Comparison of ENCODE assay signal across 14 cellular contexts in genomic region chr2:217912030-217913024, GRCh38.
A peak's percentile ranks its signal among the peaks of the same experiment; 100 is the strongest.
DNase-seq lines count a peak whose midpoint lies in the region; ATAC-seq and TF ChIP-seq lines count a peak whose summit lies in the region.
"Had no signal": no experiment of that assay in that cellular context is flagged by ENCODE, and none has a peak within 500 bp of the region (broad histone marks: within the 10 kb centered on the region; RNA-seq: fewer than 3 reads in every experiment).

No MANE protein-coding gene starts in this region.

- H3K27me3 Mint-ChIP-seq in naive thymus-derived CD4-positive, alpha-beta T cell: peaks cover 0 to 11% (median 10%) of the 10 kb centered on the region in 5 donors
- H3K27me3 Mint-ChIP-seq in activated CD4-positive, alpha-beta memory T cell treated with anti-CD3 and anti-CD28 coated beads, Interleukin-2, amount 10 ng/mL, durations not matched to agents 7 days and 5 days: peaks cover 2% of the 10 kb centered on the region
- H3K27me3 Mint-ChIP-seq: activated naive CD8-positive, alpha-beta T cell treated with anti-CD3 and anti-CD28 coated beads for 36 hours had no signal

- peaks cover 62 to 83% of the 10 kb centered on the region in 2 donors for H3K4me1 ChIP-seq in left lung
- peaks cover 0 to 100% (median 100%) of the 10 kb centered on the region in 4 donors for H3K4me1 ChIP-seq in sigmoid colon
- no peaks in the 10 kb centered on the region for H3K4me1 ChIP-seq in naive thymus-derived CD4-positive, alpha-beta T cell (ENCODE audit: control insufficient read depth in 2 of 2, insufficient read depth in 2 of 2, low read length in 2 of 2)

- intact Hi-C loops in Right ventricle myocardium inferior (cut with DNase I) (no loop called here), cardiac septum (cut with DNase I) (no loop called here), left lung (cut with DNase I) (no loop called here), sigmoid colon (cut with DNase I) (no loop called here)
- intact Hi-C loops in naive thymus-derived CD4-positive, alpha-beta T cell (cut with micrococcal nuclease): no loop called here

- H3K27ac ChIP-seq in left lung: peak overlapping the region; percentile 72 to 74
- H3K27ac ChIP-seq in sigmoid colon: peak overlapping the region; percentile 94 to 98 (median 98)
- H3K27ac ChIP-seq in naive thymus-derived CD4-positive, alpha-beta T cell (ENCODE audit: low read depth, low read length): no peak overlapping the region

- TF ChIP-seq POLR2A in sigmoid colon (IDR thresholded peaks at IDR 0.05): no peak

- H3K9me3 ChIP-seq in left lung (no peaks in the 10 kb centered on the region), sigmoid colon (no peaks in the 10 kb centered on the region)
- no peaks in the 10 kb centered on the region for H3K9me3 ChIP-seq in naive thymus-derived CD4-positive, alpha-beta T cell (ENCODE audit: control insufficient read depth in 2 of 3, low read length in 3 of 3)

- no peaks in the 10 kb centered on the region for H3K9me3 Mint-ChIP-seq in naive thymus-derived CD4-positive, alpha-beta T cell
- no peaks in the 10 kb centered on the region for H3K9me3 Mint-ChIP-seq in activated CD4-positive, alpha-beta memory T cell treated with anti-CD3 and anti-CD28 coated beads, Interleukin-2, amount 10 ng/mL, durations not matched to agents 7 days and 5 days
- H3K9me3 Mint-ChIP-seq: activated naive CD8-positive, alpha-beta T cell treated with anti-CD3 and anti-CD28 coated beads for 36 hours; natural killer cell had no signal

- TF ChIP-seq CTCF in left lung (IDR thresholded peaks at IDR 0.05) (no peak), sigmoid colon (IDR thresholded peaks at IDR 0.05) (no peak)

- WGBS in sigmoid colon, 2 donors: 74 to 90% methylated on average over 25 of the region's 25 CpGs

- no peak overlapping the region for H3K27ac Mint-ChIP-seq in naive thymus-derived CD4-positive, alpha-beta T cell
- no peak overlapping the region for H3K27ac Mint-ChIP-seq in activated CD4-positive, alpha-beta memory T cell treated with anti-CD3 and anti-CD28 coated beads, Interleukin-2, amount 10 ng/mL, durations not matched to agents 7 days and 5 days
- H3K27ac Mint-ChIP-seq: activated naive CD8-positive, alpha-beta T cell treated with anti-CD3 and anti-CD28 coated beads for 36 hours; natural killer cell had no signal

- no peaks in the 10 kb centered on the region for H3K36me3 Mint-ChIP-seq in naive thymus-derived CD4-positive, alpha-beta T cell
- H3K36me3 Mint-ChIP-seq in activated CD4-positive, alpha-beta memory T cell treated with anti-CD3 and anti-CD28 coated beads, Interleukin-2, amount 10 ng/mL, durations not matched to agents 7 days and 5 days (ENCODE audit: low read depth): no peaks in the 10 kb centered on the region
- H3K36me3 Mint-ChIP-seq: activated naive CD8-positive, alpha-beta T cell treated with anti-CD3 and anti-CD28 coated beads for 36 hours; natural killer cell had no signal

- peak in 1 of 4 donors; percentile 26 for TF ChIP-seq EP300 in sigmoid colon (IDR thresholded peaks at IDR 0.05)

- POLR2A ChIA-PET in naive thymus-derived CD4-positive, alpha-beta T cell (lab: Charles Lee): no interaction called here
- POLR2A ChIA-PET in activated CD4-positive, alpha-beta memory T cell treated with anti-CD3 and anti-CD28 coated beads, Interleukin-2, amount 10 ng/mL, durations not matched to agents 7 days and 5 days (lab: Charles Lee): no interaction called here

- H3K27me3 ChIP-seq in left lung (no peaks in the 10 kb centered on the region), sigmoid colon (no peaks in the 10 kb centered on the region)
- no peaks in the 10 kb centered on the region for H3K27me3 ChIP-seq in naive thymus-derived CD4-positive, alpha-beta T cell (ENCODE audit: control insufficient read depth in 2 of 2, insufficient read depth in 2 of 2, low read length in 2 of 2)

- H3K4me3 ChIP-seq in left lung (no peak overlapping the region), sigmoid colon (peak overlapping the region in 2 of 4 donors; percentile 18 to 19)
- no peak overlapping the region for H3K4me3 ChIP-seq in naive thymus-derived CD4-positive, alpha-beta T cell (ENCODE audit: low read length)

- H3K4me1 Mint-ChIP-seq in naive thymus-derived CD4-positive, alpha-beta T cell: no peaks in the 10 kb centered on the region
- H3K4me1 Mint-ChIP-seq in activated CD4-positive, alpha-beta memory T cell treated with anti-CD3 and anti-CD28 coated beads, Interleukin-2, amount 10 ng/mL, durations not matched to agents 7 days and 5 days: no peaks in the 10 kb centered on the region
- H3K4me1 Mint-ChIP-seq: activated naive CD8-positive, alpha-beta T cell treated with anti-CD3 and anti-CD28 coated beads for 36 hours; natural killer cell had no signal

- DNase-seq in Right ventricle myocardium inferior (ENCODE audit: missing footprints) (no peak), cardiac septum (ENCODE audit: low spot score) (no peak), left lung (peak in 1 of 2 donors; percentile 59), sigmoid colon (peak; percentile 71), H4 (ENCODE audit: low spot score) (no peak)
- no peak for DNase-seq in naive thymus-derived CD4-positive, alpha-beta T cell
- no peak for DNase-seq in activated CD4-positive, alpha-beta memory T cell treated with anti-CD3 and anti-CD28 coated beads, Interleukin-2, amount 10 ng/mL, durations not matched to agents 7 days and 5 days
- DNase-seq: 8988T; activated naive CD8-positive, alpha-beta T cell treated with anti-CD3 and anti-CD28 coated beads for 36 hours; hypothalamus; natural killer cell; NCI-H1048; NCI-H510A treated with DMSO at 0.1 percent for 48 hours had no signal

- H3K36me3 ChIP-seq in left lung (peaks cover 0 to 4% of the 10 kb centered on the region in 2 donors), sigmoid colon (peaks cover 0 to 19% (median 4%) of the 10 kb centered on the region in 4 donors)
- H3K36me3 ChIP-seq in naive thymus-derived CD4-positive, alpha-beta T cell (ENCODE audit: control insufficient read depth in 2 of 3, insufficient read depth in 3 of 3, low read length in 3 of 3): no peaks in the 10 kb centered on the region

- H3K4me3 Mint-ChIP-seq in naive thymus-derived CD4-positive, alpha-beta T cell: no peak overlapping the region
- no peak overlapping the region for H3K4me3 Mint-ChIP-seq in activated CD4-positive, alpha-beta memory T cell treated with anti-CD3 and anti-CD28 coated beads, Interleukin-2, amount 10 ng/mL, durations not matched to agents 7 days and 5 days
- H3K4me3 Mint-ChIP-seq: activated naive CD8-positive, alpha-beta T cell treated with anti-CD3 and anti-CD28 coated beads for 36 hours; natural killer cell had no signal

- CTCF ChIA-PET in naive thymus-derived CD4-positive, alpha-beta T cell (lab: Charles Lee): no interaction called here
- CTCF ChIA-PET in activated CD4-positive, alpha-beta memory T cell treated with anti-CD3 and anti-CD28 coated beads, Interleukin-2, amount 10 ng/mL, durations not matched to agents 7 days and 5 days (lab: Charles Lee): no interaction called here

- peak; percentile 21 for ATAC-seq in Right ventricle myocardium inferior
- ATAC-seq in left lung: no peak
- no peak for ATAC-seq in GM19324 (IDR thresholded peaks at IDR 0.05; ENCODE audit: low FRiP score, unreplicated experiment)
- ATAC-seq in naive thymus-derived CD4-positive, alpha-beta T cell: no peak
- ATAC-seq: natural killer cell had no signal
